Comparison of ENCODE assay signal across 34 cellular contexts in genomic region chr6:67653561-67653960, GRCh38.
"Had no signal": no experiment of that assay in that cellular context is flagged by ENCODE, and none has a peak within 500 bp of the region (broad histone marks: within the 10 kb centered on the region; RNA-seq: fewer than 3 reads in every experiment).

No MANE protein-coding gene starts in this region.

- H3K36me3 ChIP-seq: MG63 had no signal

- DNase-seq: Karpas-422, Kasumi-1, MG63, MM.1S, MV-4-11, NCI-H1048, NCI-H1092, NCI-H1092 treated with DMSO at 0.1 percent for 48 hours, NCI-H1105, NCI-H1105 treated with DMSO at 0.1 percent for 48 hours, NCI-H1417, NCI-H1417 treated with DMSO at 0.1 percent for 48 hours, NCI-H1436, NCI-H1436 treated with DMSO at 0.1 percent for 48 hours, NCI-H146, NCI-H1694, NCI-H1694 treated with DMSO at 0.1 percent for 48 hours, NCI-H187, NCI-H187 treated with DMSO at 0.1 percent for 48 hours, NCI-H1930, NCI-H2029, NCI-H2029 treated with DMSO at 0.1 percent for 48 hours, NCI-H2081, NCI-H2081 treated with DMSO at 0.1 percent for 48 hours, NCI-H2107, NCI-H2171, NCI-H2227 treated with DMSO at 0.1 percent for 48 hours, NCI-H226, NCI-H345, NCI-H446, NCI-H446 treated with DMSO at 0.1 percent for 48 hours, NCI-H510A, NCI-H510A treated with DMSO at 0.1 percent for 48 hours, NCI-H524 had no signal

- H3K27me3 ChIP-seq: MG63 had no signal

- H3K9me3 ChIP-seq: MG63 had no signal

- H3K4me3 ChIP-seq: MG63 had no signal
